In genomic region chr2:51158236-51158635, GRCh38 we compare ENCODE assay signal across 17 cellular contexts.
DNase-seq lines count a peak whose midpoint lies in the region; FAIRE-seq lines count a peak whose summit lies in the region.
"Had no signal": no experiment of that assay in that cellular context is flagged by ENCODE, and none has a peak within 500 bp of the region (broad histone marks: within the 10 kb centered on the region; RNA-seq: fewer than 3 reads in every experiment).

No MANE protein-coding gene starts in this region.

- H4K20me1 ChIP-seq in Karpas-422 (ENCODE audit: insufficient read depth, low read depth, low read length) = no peaks in the 10 kb centered on the region
- H4K20me1 ChIP-seq: BLaER1 had no signal

- H3K27ac ChIP-seq in Karpas-422 (ENCODE audit: low read length) = no peak overlapping the region
- H3K27ac ChIP-seq: BLaER1, body of pancreas, colonic mucosa, left ventricle myocardium inferior, prostate gland, stomach had no signal

- no peak overlapping the region for H3K4me3 ChIP-seq in Karpas-422 (ENCODE audit: low read length)
- H3K4me3 ChIP-seq: BLaER1, body of pancreas, colonic mucosa, left ventricle myocardium inferior, prostate gland, stomach had no signal

- H2AFZ ChIP-seq in Karpas-422 (ENCODE audit: low read length) = no peak overlapping the region

- peaks cover 18% of the 10 kb centered on the region; the same call in 1 of the 2 replicates for H3K9me3 ChIP-seq in Karpas-422 (ENCODE audit: low read length)
- H3K9me3 ChIP-seq: BLaER1, body of pancreas, colonic mucosa, left ventricle myocardium inferior, prostate gland, stomach had no signal

- no peaks in the 10 kb centered on the region for H3K27me3 ChIP-seq in Karpas-422 (ENCODE audit: low read length)
- H3K27me3 ChIP-seq: BLaER1, body of pancreas, colonic mucosa, stomach had no signal

- peak; percentile 4 to 61 for DNase-seq in NCI-H524 (lab: John Stamatoyannopoulos, UW)
- no peak for DNase-seq in NCI-H524 treated with DMSO at 0.1 percent for 48 hours (lab: John Stamatoyannopoulos, UW)
- peak; percentile 59 for DNase-seq in NCI-H146 treated with DMSO at 0.1 percent for 48 hours (lab: John Stamatoyannopoulos, UW; ENCODE audit: unreplicated experiment)
- DNase-seq in NCI-H345 treated with DMSO at 0.1 percent for 48 hours (lab: John Stamatoyannopoulos, UW; ENCODE audit: unreplicated experiment) = peak; percentile 97
- DNase-seq in urothelium cell line (ENCODE audit: low spot score) = no peak
- DNase-seq in MV-4-11 (lab: John Stamatoyannopoulos, UW) = no peak
- no peak for DNase-seq in Karpas-422
- no peak for DNase-seq in stimulated activated CD4-positive, alpha-beta T cell treated with anti-CD3 and anti-CD28 coated beads, Interleukin-4, amount 100 ng/mL, for 24 hours
- DNase-seq: activated CD4-positive, alpha-beta T cell treated with anti-CD3 and anti-CD28 coated beads for 48 hours; body of pancreas; colonic mucosa; DND-41; left ventricle myocardium inferior; NCI-H1048; stomach had no signal

- no peaks in the 10 kb centered on the region for H3K36me3 ChIP-seq in Karpas-422 (ENCODE audit: insufficient read depth, low read length)
- H3K36me3 ChIP-seq: BLaER1, colonic mucosa, left ventricle myocardium inferior, prostate gland, stomach had no signal

- peak; percentile 66 for FAIRE-seq in urothelium cell line (lab: Jason Lieb, UNC)

- H3K9ac ChIP-seq in Karpas-422 (ENCODE audit: low read length) = no peak overlapping the region
- H3K9ac ChIP-seq: BLaER1 had no signal

- no peaks in the 10 kb centered on the region for H3K79me2 ChIP-seq in Karpas-422 (ENCODE audit: low read length)

- no peak overlapping the region for H3K4me2 ChIP-seq in Karpas-422 (ENCODE audit: low read depth, low read length, poor library complexity, severe bottlenecking)
- H3K4me2 ChIP-seq: BLaER1 had no signal

- H3K4me1 ChIP-seq in Karpas-422 (ENCODE audit: low read length) = no peaks in the 10 kb centered on the region
- H3K4me1 ChIP-seq: BLaER1, body of pancreas, colonic mucosa, left ventricle myocardium inferior, prostate gland, stomach had no signal

- H3K9me2 ChIP-seq in Karpas-422 (replicated peaks; ENCODE audit: insufficient read depth, low read length) = no peaks in the 10 kb centered on the region

Comparison
In these comparisons a context has a peak if more than half of its experiments do, and no peak if none do; other contexts are left out.
1. DNase-seq: peak in NCI-H524 (2 of 2), NCI-H146 treated with DMSO at 0.1 percent for 48 hours (single experiment) and NCI-H345 treated with DMSO at 0.1 percent for 48 hours (single experiment); none in NCI-H524 treated with DMSO at 0.1 percent for 48 hours (single experiment), urothelium cell line (single experiment), MV-4-11 (single experiment), Karpas-422 (single experiment) and stimulated activated CD4-positive, alpha-beta T cell treated with anti-CD3 and anti-CD28 coated beads, Interleukin-4, amount 100 ng/mL, for 24 hours (single experiment).